Comparison of ENCODE assay signal across 1 cellular context in genomic region chr7:1853619-1854520, GRCh38.
TF ChIP-seq lines count a peak whose summit lies in the region.

No MANE protein-coding gene starts in this region.

TF ChIP-seq in K562, 482 proteins besides CTCF, POLR2A, EP300 and RAD21 (continued from another document and continues in another):
- no peak for TF ChIP-seq REST (CRISPR knock-in tag; IDR thresholded peaks at IDR 0.05; ENCODE audit: low read depth)
- no peak for TF ChIP-seq ZC3H4 (CRISPR knock-in tag; IDR thresholded peaks at IDR 0.05; ENCODE audit: borderline replicate concordance)
- TF ChIP-seq ESRRB (CRISPR knock-in tag; IDR thresholded peaks at IDR 0.05; ENCODE audit: borderline replicate concordance): no peak
- TF ChIP-seq, protein P1, sequence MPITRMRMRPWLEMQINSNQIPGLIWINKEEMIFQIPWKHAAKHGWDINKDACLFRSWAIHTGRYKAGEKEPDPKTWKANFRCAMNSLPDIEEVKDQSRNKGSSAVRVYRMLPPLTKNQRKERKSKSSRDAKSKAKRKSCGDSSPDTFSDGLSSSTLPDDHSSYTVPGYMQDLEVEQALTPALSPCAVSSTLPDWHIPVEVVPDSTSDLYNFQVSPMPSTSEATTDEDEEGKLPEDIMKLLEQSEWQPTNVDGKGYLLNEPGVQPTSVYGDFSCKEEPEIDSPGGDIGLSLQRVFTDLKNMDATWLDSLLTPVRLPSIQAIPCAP (CRISPR knock-in tag; IDR thresholded peaks at IDR 0.05; ENCODE audit: borderline replicate concordance): no peak
- TF ChIP-seq ETV6 (IDR thresholded peaks at IDR 0.05; ENCODE audit: borderline replicate concordance in 1 of 2, low read depth in 2 of 2, low read length in 1 of 2): no peak
- TF ChIP-seq ETV6 (CRISPR knock-in tag; IDR thresholded peaks at IDR 0.05; ENCODE audit: borderline replicate concordance): no peak
- peak; percentile 78 for TF ChIP-seq TFAP4 (CRISPR knock-in tag; IDR thresholded peaks at IDR 0.05; ENCODE audit: borderline replicate concordance)
- no peak for TF ChIP-seq XRCC4 (IDR thresholded peaks at IDR 0.05; ENCODE audit: extremely low read depth, insufficient read depth, insufficient read length)
- no peak for TF ChIP-seq ZNF583 (CRISPR knock-in tag; IDR thresholded peaks at IDR 0.05)
- TF ChIP-seq CSDE1 (IDR thresholded peaks at IDR 0.05): no peak
- TF ChIP-seq HEY1 (CRISPR knock-in tag; IDR thresholded peaks at IDR 0.05; ENCODE audit: borderline replicate concordance): no peak
- no peak for TF ChIP-seq FOXA3 (CRISPR knock-in tag; conservative IDR thresholded peaks at IDR 0.05 in 1 of 2, IDR thresholded peaks at IDR 0.05 in 1 of 2)
- no peak for TF ChIP-seq HINFP (tag; conservative IDR thresholded peaks at IDR 0.05; ENCODE audit: low read depth)
- TF ChIP-seq, protein P2, sequence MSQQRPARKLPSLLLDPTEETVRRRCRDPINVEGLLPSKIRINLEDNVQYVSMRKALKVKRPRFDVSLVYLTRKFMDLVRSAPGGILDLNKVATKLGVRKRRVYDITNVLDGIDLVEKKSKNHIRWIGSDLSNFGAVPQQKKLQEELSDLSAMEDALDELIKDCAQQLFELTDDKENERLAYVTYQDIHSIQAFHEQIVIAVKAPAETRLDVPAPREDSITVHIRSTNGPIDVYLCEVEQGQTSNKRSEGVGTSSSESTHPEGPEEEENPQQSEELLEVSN (IDR thresholded peaks at IDR 0.05; ENCODE audit: borderline replicate concordance in 1 of 2, extremely low read depth in 1 of 2, insufficient read depth in 1 of 2, insufficient read length in 1 of 2, low read depth in 1 of 2, low read length in 1 of 2, poor library complexity in 1 of 2, severe bottlenecking in 1 of 2): no peak
- TF ChIP-seq MYBL2 (IDR thresholded peaks at IDR 0.05; ENCODE audit: low read depth): no peak
- TF ChIP-seq MYBL2 (CRISPR knock-in tag; IDR thresholded peaks at IDR 0.05; ENCODE audit: borderline replicate concordance): no peak
- TF ChIP-seq MAZ (CRISPR knock-in tag; conservative IDR thresholded peaks at IDR 0.05 in 1 of 2, IDR thresholded peaks at IDR 0.05 in 1 of 2): peak; percentile 33 to 57; a peak in 1 of 4 replicates
- no peak for TF ChIP-seq WHSC1 (IDR thresholded peaks at IDR 0.05; ENCODE audit: low read length)
- no peak for TF ChIP-seq CBX5 (IDR thresholded peaks at IDR 0.05; ENCODE audit: borderline replicate concordance, low read depth)
- no peak for TF ChIP-seq ZBTB40 (IDR thresholded peaks at IDR 0.05)
- no peak for TF ChIP-seq ZBTB40 (CRISPR knock-in tag; IDR thresholded peaks at IDR 0.05)
- no peak for TF ChIP-seq TAF9B (IDR thresholded peaks at IDR 0.05; ENCODE audit: partially characterized antibody)
- no peak for TF ChIP-seq ZNF3 (CRISPR knock-in tag; IDR thresholded peaks at IDR 0.05)
- TF ChIP-seq RBM14 (IDR thresholded peaks at IDR 0.05; ENCODE audit: borderline replicate concordance, insufficient read depth, low read depth, low read length): no peak
- peak; percentile 66 for TF ChIP-seq RBBP5 (IDR thresholded peaks at IDR 0.05; ENCODE audit: borderline replicate concordance, insufficient read depth, low read length, poor library complexity, severe bottlenecking)
- no peak for TF ChIP-seq LARP7 (IDR thresholded peaks at IDR 0.05)
- no peak; the same call in 1 of the 2 replicates for TF ChIP-seq BHLHE40 (IDR thresholded peaks at IDR 0.05; ENCODE audit: low read length)
- no peak for TF ChIP-seq GTF2B (IDR thresholded peaks at IDR 0.05; ENCODE audit: extremely low read depth, insufficient read length)
- TF ChIP-seq ATF7 (IDR thresholded peaks at IDR 0.05): no peak
- no peak for TF ChIP-seq DEAF1 (CRISPR knock-in tag; IDR thresholded peaks at IDR 0.05)
- no peak for TF ChIP-seq ZC3H8 (IDR thresholded peaks at IDR 0.05)
- 0 out of 2 replicates have a peak, but pooled peaks have one; percentile 10 for TF ChIP-seq TCF3 (CRISPR knock-in tag; IDR thresholded peaks at IDR 0.05)
- TF ChIP-seq, protein P3, sequence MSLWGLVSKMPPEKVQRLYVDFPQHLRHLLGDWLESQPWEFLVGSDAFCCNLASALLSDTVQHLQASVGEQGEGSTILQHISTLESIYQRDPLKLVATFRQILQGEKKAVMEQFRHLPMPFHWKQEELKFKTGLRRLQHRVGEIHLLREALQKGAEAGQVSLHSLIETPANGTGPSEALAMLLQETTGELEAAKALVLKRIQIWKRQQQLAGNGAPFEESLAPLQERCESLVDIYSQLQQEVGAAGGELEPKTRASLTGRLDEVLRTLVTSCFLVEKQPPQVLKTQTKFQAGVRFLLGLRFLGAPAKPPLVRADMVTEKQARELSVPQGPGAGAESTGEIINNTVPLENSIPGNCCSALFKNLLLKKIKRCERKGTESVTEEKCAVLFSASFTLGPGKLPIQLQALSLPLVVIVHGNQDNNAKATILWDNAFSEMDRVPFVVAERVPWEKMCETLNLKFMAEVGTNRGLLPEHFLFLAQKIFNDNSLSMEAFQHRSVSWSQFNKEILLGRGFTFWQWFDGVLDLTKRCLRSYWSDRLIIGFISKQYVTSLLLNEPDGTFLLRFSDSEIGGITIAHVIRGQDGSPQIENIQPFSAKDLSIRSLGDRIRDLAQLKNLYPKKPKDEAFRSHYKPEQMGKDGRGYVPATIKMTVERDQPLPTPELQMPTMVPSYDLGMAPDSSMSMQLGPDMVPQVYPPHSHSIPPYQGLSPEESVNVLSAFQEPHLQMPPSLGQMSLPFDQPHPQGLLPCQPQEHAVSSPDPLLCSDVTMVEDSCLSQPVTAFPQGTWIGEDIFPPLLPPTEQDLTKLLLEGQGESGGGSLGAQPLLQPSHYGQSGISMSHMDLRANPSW (CRISPR knock-in tag; IDR thresholded peaks at IDR 0.05): no peak
- no peak for TF ChIP-seq MEF2D (tag; conservative IDR thresholded peaks at IDR 0.05; ENCODE audit: low read depth)
- no peak for TF ChIP-seq POLR3A (IDR thresholded peaks at IDR 0.05; ENCODE audit: borderline replicate concordance, extremely low read depth, insufficient read depth, insufficient read length)
- TF ChIP-seq ID3 (CRISPR knock-in tag; IDR thresholded peaks at IDR 0.05): no peak
- TF ChIP-seq ID3 (tag; IDR thresholded peaks at IDR 0.05): no peak
